Comparison of ENCODE assay signal across 1 cellular context in the genomic region with DNA sequence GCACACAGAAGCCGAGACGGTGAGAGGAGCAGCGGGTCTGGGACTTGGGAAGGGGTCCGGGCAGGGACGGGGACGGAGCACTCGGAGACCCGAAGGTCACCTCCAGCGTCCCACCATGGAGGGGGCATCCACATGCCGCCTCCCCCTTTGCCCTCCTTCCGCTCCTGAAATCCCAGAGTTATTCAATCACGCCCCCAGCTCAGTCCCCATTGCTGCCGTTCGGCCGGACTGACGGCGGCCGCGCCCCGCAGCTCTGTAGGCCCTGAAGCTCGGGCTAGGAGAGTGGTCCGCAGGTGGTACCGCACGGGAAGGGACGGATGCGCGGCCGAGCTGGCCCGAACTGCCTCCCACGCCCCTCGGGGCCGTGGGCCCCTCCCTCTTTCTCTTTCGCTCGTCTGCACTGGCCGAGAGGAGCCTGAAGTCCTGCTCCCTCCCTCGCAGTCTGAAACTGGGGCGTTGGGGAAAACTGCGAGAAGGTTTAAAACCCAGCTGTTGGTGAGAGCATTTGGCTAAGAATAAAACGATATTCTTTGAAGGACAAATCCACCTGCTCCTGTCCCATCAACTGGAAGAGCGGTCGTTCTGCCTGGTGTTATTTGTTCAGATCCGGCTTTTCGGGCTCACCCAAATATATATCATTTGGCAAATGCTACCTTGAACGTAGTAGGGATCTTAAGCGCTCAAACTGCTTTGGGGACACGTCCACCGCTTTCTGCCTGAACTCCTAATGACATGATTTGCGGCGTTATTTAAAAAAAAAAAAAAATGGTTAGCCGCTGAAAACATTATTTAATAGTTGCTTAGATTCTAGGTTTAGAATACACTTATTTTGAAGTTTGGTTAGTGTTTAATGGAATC.
TF ChIP-seq lines count a peak whose summit lies in the region.

No MANE protein-coding gene starts in this region.

TF ChIP-seq in SK-N-SH, 30 proteins besides CTCF, POLR2A, EP300 and RAD21 (continued from another document):
- TF ChIP-seq, protein P1, sequence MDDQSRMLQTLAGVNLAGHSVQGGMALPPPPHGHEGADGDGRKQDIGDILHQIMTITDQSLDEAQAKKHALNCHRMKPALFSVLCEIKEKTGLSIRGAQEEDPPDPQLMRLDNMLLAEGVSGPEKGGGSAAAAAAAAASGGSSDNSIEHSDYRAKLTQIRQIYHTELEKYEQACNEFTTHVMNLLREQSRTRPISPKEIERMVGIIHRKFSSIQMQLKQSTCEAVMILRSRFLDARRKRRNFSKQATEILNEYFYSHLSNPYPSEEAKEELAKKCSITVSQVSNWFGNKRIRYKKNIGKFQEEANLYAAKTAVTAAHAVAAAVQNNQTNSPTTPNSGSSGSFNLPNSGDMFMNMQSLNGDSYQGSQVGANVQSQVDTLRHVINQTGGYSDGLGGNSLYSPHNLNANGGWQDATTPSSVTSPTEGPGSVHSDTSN (IDR thresholded peaks at IDR 0.05): no peak
TF ChIP-seq in SK-N-SH: peak in this region for 3.
